In genomic region chr5:139404484-139404840, GRCh38 we compare ENCODE assay signal across 8 cellular contexts. TPM values are rescaled to one million over a fixed set of nuclear protein-coding genes. Genes with fewer than 3 reads are reported as not detected.
A peak's percentile ranks its signal among the peaks of the same experiment; 100 is the strongest.
DNase-seq lines count a peak whose midpoint lies in the region; ATAC-seq and TF ChIP-seq lines count a peak whose summit lies in the region.

No MANE protein-coding gene starts in this region.

- DNase-seq in breast epithelium (ENCODE audit: low spot score in 2 of 2) (no peak), GM19238 (ENCODE audit: insufficient read length, low spot score) (no peak)

- peak overlapping the region; percentile 84 for H2AFZ ChIP-seq in ACC112 (ENCODE audit: low read length, unreplicated experiment)

- H3K36me3 ChIP-seq in ACC112 (ENCODE audit: insufficient read depth, low read length) = no peaks in the 10 kb centered on the region
- H3K36me3 ChIP-seq in HUES48 (ENCODE audit: control insufficient read depth, insufficient read depth, low read length) = peaks cover 11% of the 10 kb centered on the region; the same call in 1 of the 2 replicates
- no peaks in the 10 kb centered on the region for H3K36me3 ChIP-seq in breast epithelium
- peaks cover 0 to 4% of the 10 kb centered on the region in 2 donors for H3K36me3 ChIP-seq in muscle layer of duodenum (ENCODE audit: control insufficient read depth in 1 of 2, insufficient read depth in 2 of 2, low read length in 2 of 2)

- H3K27me3 ChIP-seq in ACC112 (ENCODE audit: insufficient read depth, low read length) (no peaks in the 10 kb centered on the region), HUES48 (ENCODE audit: control insufficient read depth, insufficient read depth, low read length) (no peaks in the 10 kb centered on the region), breast epithelium (no peaks in the 10 kb centered on the region), muscle layer of duodenum (ENCODE audit: low read depth, low read length) (no peaks in the 10 kb centered on the region)

- TF ChIP-seq CTCF in breast epithelium (IDR thresholded peaks at IDR 0.05) = no peak

- ATAC-seq in HG02588 (IDR thresholded peaks at IDR 0.05; ENCODE audit: unreplicated experiment) (no peak), GM18870 (IDR thresholded peaks at IDR 0.05; ENCODE audit: unreplicated experiment) (no peak), HG03095 (IDR thresholded peaks at IDR 0.05; ENCODE audit: unreplicated experiment) (no peak)

- TF ChIP-seq POLR2A in breast epithelium (IDR thresholded peaks at IDR 0.05) = no peak

- H3K4me1 ChIP-seq in ACC112 (ENCODE audit: control insufficient read depth, insufficient read depth, low read length, unreplicated experiment) = peaks cover 11% of the 10 kb centered on the region
- peaks cover 11% of the 10 kb centered on the region; the same call in 1 of the 2 replicates for H3K4me1 ChIP-seq in HUES48 (ENCODE audit: control insufficient read depth, insufficient read depth, low read length)
- H3K4me1 ChIP-seq in breast epithelium = no peaks in the 10 kb centered on the region
- H3K4me1 ChIP-seq in muscle layer of duodenum (ENCODE audit: control insufficient read depth in 1 of 2, insufficient read depth in 2 of 2, low read length in 2 of 2) = peaks cover 5 to 12% of the 10 kb centered on the region in 2 donors

- H3K27ac ChIP-seq in ACC112 (ENCODE audit: low read depth, low read length) (peak overlapping the region; percentile 90), HUES48 (ENCODE audit: low read depth, low read length) (peak overlapping the region; percentile 99), breast epithelium (peak overlapping the region; percentile 94), muscle layer of duodenum (ENCODE audit: low read length) (peak overlapping the region; percentile 87)

- peak overlapping the region; percentile 75 for H3K4me3 ChIP-seq in ACC112 (ENCODE audit: low read depth, low read length)
- peak overlapping the region; percentile 76 for H3K4me3 ChIP-seq in HUES48 (ENCODE audit: low read depth, low read length)
- H3K4me3 ChIP-seq in breast epithelium = peak overlapping the region; percentile 44 to 69 (median 57)
- H3K4me3 ChIP-seq in muscle layer of duodenum (ENCODE audit: low read depth in 1 of 2, low read length in 2 of 2) = peak overlapping the region; percentile 66 to 77

- H3K9me3 ChIP-seq in HUES48 (ENCODE audit: control insufficient read depth, insufficient read depth, low read length) (no peaks in the 10 kb centered on the region), breast epithelium (no peaks in the 10 kb centered on the region), muscle layer of duodenum (ENCODE audit: control insufficient read depth in 1 of 2, low read length in 2 of 2) (no peaks in the 10 kb centered on the region)

- intact Hi-C loops in breast epithelium (cut with DNase I; ENCODE audit: low total_unique reads) = no loop called here

- H3K9ac ChIP-seq in HUES48 (ENCODE audit: low read depth, low read length) = peak overlapping the region; percentile 28; the same call in 1 of the 2 replicates

- no peaks in the 10 kb centered on the region for H3K79me2 ChIP-seq in ACC112 (ENCODE audit: control insufficient read depth, insufficient read depth, low read length, unreplicated experiment)

RNA-seq across cellular contexts. Expression of gene SPATA24, which starts 0.6 kb away (rescaled TPM):
- 1 to 10 TPM in 2 of 3 donors, under 1 TPM in 1; 0.98 to 2.4 (median 2.2) TPM for total RNA-seq in breast epithelium

RNA-seq across cellular contexts. Expression of gene PROB1, which starts 9.6 kb away (rescaled TPM):
- 1 to 10 TPM in 1 of 3 donors, under 1 TPM in 2; 0.32 to 1.3 (median 0.73) TPM for total RNA-seq in breast epithelium

RNA-seq across cellular contexts. Expression of gene MZB1, which starts 14.7 kb away (rescaled TPM):
- total RNA-seq in breast epithelium = 10 to 100 TPM in 1 of 3 donors, 1 to 10 TPM in 1, not detected in 1; 8.6 to 35.4 TPM

RNA-seq across cellular contexts. Expression of gene SLC23A1, which starts 21.4 kb away (rescaled TPM):
- total RNA-seq in breast epithelium = 1 to 10 TPM in 1 of 3 donors, under 1 TPM in 1, not detected in 1; 0.33 to 1.0 TPM

RNA-seq across cellular contexts. Expression of gene DNAJC18, which starts 34.9 kb away (rescaled TPM):
- 1 to 10 TPM; 5.4 to 9.5 (median 7.6) TPM for total RNA-seq in breast epithelium
